Comparison of ENCODE assay signal across 10 cellular contexts in the genomic region with DNA sequence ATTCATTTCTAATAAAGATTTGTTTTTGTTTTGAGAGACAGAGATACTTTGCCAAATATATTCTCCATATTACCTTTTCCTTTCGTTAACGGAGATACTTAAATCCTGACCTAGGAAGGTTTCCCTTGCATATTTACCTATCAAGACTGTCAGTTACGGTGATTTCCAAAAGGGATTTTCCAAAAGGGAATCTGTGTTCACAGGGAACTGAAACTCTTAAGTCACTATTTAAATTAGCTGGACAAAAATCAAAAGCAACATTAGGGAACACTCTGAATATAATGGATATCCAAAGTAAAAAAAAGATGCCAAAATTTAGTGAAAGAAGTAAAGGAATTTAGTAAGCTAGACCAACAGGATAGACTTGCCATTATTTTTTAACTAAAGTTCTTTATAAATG. TPM values are rescaled to one million over a fixed set of nuclear protein-coding genes. Genes with fewer than 3 reads are reported as not detected.
DNase-seq lines count a peak whose midpoint lies in the region; TF ChIP-seq lines count a peak whose summit lies in the region.
"Had no signal": no experiment of that assay in that cellular context is flagged by ENCODE, and none has a peak within 500 bp of the region (broad histone marks: within the 10 kb centered on the region; RNA-seq: fewer than 3 reads in every experiment).

No MANE protein-coding gene starts in this region.

- H3K9ac ChIP-seq in endodermal cell (ENCODE audit: extremely low read depth, low read length, poor library complexity, severe bottlenecking): no peak overlapping the region
- no peak overlapping the region for H3K9ac ChIP-seq in neural cell (ENCODE audit: low read length)

- no peaks in the 10 kb centered on the region for H3F3A ChIP-seq in neural cell (ENCODE audit: insufficient read depth, low read length, poor library complexity, severe bottlenecking)

- no peak overlapping the region for H3K4me3 Mint-ChIP-seq in endodermal cell

- H2AFZ ChIP-seq in neural cell (ENCODE audit: low read depth, low read length): no peak overlapping the region

- peaks cover 35% of the 10 kb centered on the region for H3K4me1 Mint-ChIP-seq in endodermal cell

- H3K36me3 Mint-ChIP-seq in endodermal cell (ENCODE audit: low read depth): peaks cover 7% of the 10 kb centered on the region

- no peak overlapping the region for H3K4me2 ChIP-seq in neural cell (ENCODE audit: low read length)

- no peak for TF ChIP-seq CTCF in AG10803 (conservative IDR thresholded peaks at IDR 0.05; ENCODE audit: low read length)
- no peak for TF ChIP-seq CTCF in endodermal cell (conservative IDR thresholded peaks at IDR 0.05)
- no peak for TF ChIP-seq CTCF in neural cell (IDR thresholded peaks at IDR 0.05; ENCODE audit: poor library complexity, severe bottlenecking)
- no peak for TF ChIP-seq CTCF in GM13977 (IDR thresholded peaks at IDR 0.05; ENCODE audit: extremely low read depth, insufficient read depth, missing control alignments)

- no peaks in the 10 kb centered on the region for H3K9me3 Mint-ChIP-seq in endodermal cell

- H3K36me3 ChIP-seq in MG63: peaks cover 38% of the 10 kb centered on the region
- H3K36me3 ChIP-seq in endodermal cell (ENCODE audit: control insufficient read depth, insufficient read depth, low read length): peaks cover 14% of the 10 kb centered on the region
- H3K36me3 ChIP-seq in neural cell (ENCODE audit: insufficient read depth, low read length): no peaks in the 10 kb centered on the region

- no peaks in the 10 kb centered on the region for H3K27me3 ChIP-seq in MG63
- H3K27me3 ChIP-seq in endodermal cell (ENCODE audit: control insufficient read depth, insufficient read depth, low read length, poor library complexity, severe bottlenecking): no peaks in the 10 kb centered on the region
- H3K27me3 ChIP-seq in neural cell (ENCODE audit: insufficient read depth, low read depth, low read length): no peaks in the 10 kb centered on the region

- no peak overlapping the region for H3K27ac Mint-ChIP-seq in endodermal cell

- in situ Hi-C loops in GM13977 (cut with MboI; ENCODE audit: low pct_unique_long_range_greater_than_20kb, low sequenced_read_pairs, unreplicated experiment): no loop called here

- H3K4me1 ChIP-seq in endodermal cell (ENCODE audit: control insufficient read depth, insufficient read depth, low read length): no peaks in the 10 kb centered on the region

- H3K4me3 ChIP-seq in AG10803 (ENCODE audit: low read length) (peak overlapping the region; percentile 88), MG63 (peak overlapping the region; percentile 78), endodermal cell (ENCODE audit: low read length) (peak overlapping the region; percentile 98), neural cell (ENCODE audit: low read length) (peak overlapping the region; percentile 92)

- 90 to 95% methylated on average over 3 of the region's 3 CpGs for WGBS in endodermal cell (ENCODE audit: insufficient coverage in 1 of 2, insufficient read length in 1 of 2), 2 experiments

- no peak for TF ChIP-seq EP300 in neural cell (conservative IDR thresholded peaks at IDR 0.05; ENCODE audit: poor library complexity, severe bottlenecking)

- H3K27ac ChIP-seq in endodermal cell (ENCODE audit: low read depth, low read length): no peak overlapping the region
- no peak overlapping the region for H3K27ac ChIP-seq in neural cell (ENCODE audit: low read length)

- DNase-seq in AG10803 (ENCODE audit: low read depth) (no peak), MG63 (no peak), endodermal cell (no peak), LoVo (ENCODE audit: low spot score) (no peak), GM13977 (ENCODE audit: low spot score) (no peak), COLO668 (lab: John Stamatoyannopoulos, UW; ENCODE audit: unreplicated experiment) (no peak)
- no peak for DNase-seq in activated CD4-positive, CD25-positive, alpha-beta regulatory T cell (lab: John Stamatoyannopoulos, UW)
- DNase-seq: activated gamma-delta T cell, DMS153 had no signal

- no peaks in the 10 kb centered on the region for H4K20me1 ChIP-seq in neural cell (ENCODE audit: insufficient read depth)

- no peak for TF ChIP-seq RAD21 in neural cell (conservative IDR thresholded peaks at IDR 0.05)

- peaks cover 53% of the 10 kb centered on the region for H3K79me2 ChIP-seq in neural cell (replicated peaks; ENCODE audit: insufficient read depth, low read length)

- H3K27me3 Mint-ChIP-seq in endodermal cell (ENCODE audit: insufficient read depth): no peaks in the 10 kb centered on the region

- no peaks in the 10 kb centered on the region for H3K9me3 ChIP-seq in MG63
- no peaks in the 10 kb centered on the region for H3K9me3 ChIP-seq in endodermal cell (ENCODE audit: control insufficient read depth, low read length)
- H3K9me3 ChIP-seq in neural cell (ENCODE audit: low read length): no peaks in the 10 kb centered on the region

- H3K9me2 ChIP-seq in neural cell (ENCODE audit: insufficient read depth, low read length): no peaks in the 10 kb centered on the region

TF ChIP-seq in neural cell, 6 proteins besides CTCF, POLR2A, EP300 and RAD21:
- TF ChIP-seq SMC3 (conservative IDR thresholded peaks at IDR 0.05; ENCODE audit: poor library complexity) (no peak), TAF1 (IDR thresholded peaks at IDR 0.05; ENCODE audit: low read depth) (no peak), POLR2AphosphoS5 (IDR thresholded peaks at IDR 0.05) (no peak), EZH2 (IDR thresholded peaks at IDR 0.05; ENCODE audit: borderline replicate concordance, insufficient read depth, low read length, poor library complexity, severe bottlenecking) (no peak), MXI1 (conservative IDR thresholded peaks at IDR 0.05; ENCODE audit: poor library complexity, severe bottlenecking) (no peak)
- TF ChIP-seq, protein P1, sequence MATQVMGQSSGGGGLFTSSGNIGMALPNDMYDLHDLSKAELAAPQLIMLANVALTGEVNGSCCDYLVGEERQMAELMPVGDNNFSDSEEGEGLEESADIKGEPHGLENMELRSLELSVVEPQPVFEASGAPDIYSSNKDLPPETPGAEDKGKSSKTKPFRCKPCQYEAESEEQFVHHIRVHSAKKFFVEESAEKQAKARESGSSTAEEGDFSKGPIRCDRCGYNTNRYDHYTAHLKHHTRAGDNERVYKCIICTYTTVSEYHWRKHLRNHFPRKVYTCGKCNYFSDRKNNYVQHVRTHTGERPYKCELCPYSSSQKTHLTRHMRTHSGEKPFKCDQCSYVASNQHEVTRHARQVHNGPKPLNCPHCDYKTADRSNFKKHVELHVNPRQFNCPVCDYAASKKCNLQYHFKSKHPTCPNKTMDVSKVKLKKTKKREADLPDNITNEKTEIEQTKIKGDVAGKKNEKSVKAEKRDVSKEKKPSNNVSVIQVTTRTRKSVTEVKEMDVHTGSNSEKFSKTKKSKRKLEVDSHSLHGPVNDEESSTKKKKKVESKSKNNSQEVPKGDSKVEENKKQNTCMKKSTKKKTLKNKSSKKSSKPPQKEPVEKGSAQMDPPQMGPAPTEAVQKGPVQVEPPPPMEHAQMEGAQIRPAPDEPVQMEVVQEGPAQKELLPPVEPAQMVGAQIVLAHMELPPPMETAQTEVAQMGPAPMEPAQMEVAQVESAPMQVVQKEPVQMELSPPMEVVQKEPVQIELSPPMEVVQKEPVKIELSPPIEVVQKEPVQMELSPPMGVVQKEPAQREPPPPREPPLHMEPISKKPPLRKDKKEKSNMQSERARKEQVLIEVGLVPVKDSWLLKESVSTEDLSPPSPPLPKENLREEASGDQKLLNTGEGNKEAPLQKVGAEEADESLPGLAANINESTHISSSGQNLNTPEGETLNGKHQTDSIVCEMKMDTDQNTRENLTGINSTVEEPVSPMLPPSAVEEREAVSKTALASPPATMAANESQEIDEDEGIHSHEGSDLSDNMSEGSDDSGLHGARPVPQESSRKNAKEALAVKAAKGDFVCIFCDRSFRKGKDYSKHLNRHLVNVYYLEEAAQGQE (IDR thresholded peaks at IDR 0.05; ENCODE audit: borderline replicate concordance): no peak

RNA-seq across cellular contexts. Expression of a gene that starts 0.6 kb away (rescaled TPM):
- 35.4 and 41.6 TPM in 2 replicates for total RNA-seq in MG63 (2014; rRNA removed; shearing (Covaris generic); ENCODE audit: low replicate concordance)
- total RNA-seq in endodermal cell: 10 to 100 TPM; 32.6 to 34.6 TPM
- 31.6 TPM for polyA plus RNA-seq in endodermal cell (2013, experiment 1 of 2)
- polyA plus RNA-seq in endodermal cell (2013, experiment 2 of 2): 26.5 TPM
- polyA plus RNA-seq in neural cell: 131 and 143 TPM in 2 replicates
- 85.9 and 113 TPM in 2 replicates for polyA minus RNA-seq in neural cell
